Comparison of ENCODE assay signal across 13 cellular contexts in genomic region chr2:187655001-187655400, GRCh38.
DNase-seq lines count a peak whose midpoint lies in the region; ATAC-seq and TF ChIP-seq lines count a peak whose summit lies in the region.
"Had no signal": no experiment of that assay in that cellular context is flagged by ENCODE, and none has a peak within 500 bp of the region (broad histone marks: within the 10 kb centered on the region; RNA-seq: fewer than 3 reads in every experiment).

No MANE protein-coding gene starts in this region.

- no peak overlapping the region for H4K5ac ChIP-seq in mesendoderm (ENCODE audit: low read length)

- BruUV-seq in OCI-LY7 (replicated peaks; lab: Mats Ljungman, UMichigan) = no TSS peak

- H2AFZ ChIP-seq in GM23338 (no peak overlapping the region), OCI-LY7 (ENCODE audit: low read length) (0 out of 2 replicates have a peak overlapping the region, but pooled peaks have one; percentile 25)

- no peak overlapping the region for H3K23ac ChIP-seq in mesendoderm (ENCODE audit: low read length)

- no peak overlapping the region for H3K4ac ChIP-seq in mesendoderm (ENCODE audit: low read depth, low read length)

- H3K4me2 ChIP-seq in GM23338 (peak overlapping the region; percentile 28; the same call in 1 of the 2 replicates), OCI-LY7 (ENCODE audit: low read length) (no peak overlapping the region), mesendoderm (ENCODE audit: low read length) (no peak overlapping the region)
- H3K4me2 ChIP-seq: KMS-11 had no signal

- H3K4me3 ChIP-seq in GM23338 (peak overlapping the region; percentile 22; the same call in 1 of the 2 replicates), HUES6 (ENCODE audit: low read depth, low read length) (peak overlapping the region; percentile 32), OCI-LY7 (ENCODE audit: low read depth, low read length, poor library complexity, severe bottlenecking) (no peak overlapping the region), mesendoderm (ENCODE audit: low read length) (no peak overlapping the region), esophagus muscularis mucosa (no peak overlapping the region)

- H3K27me3 ChIP-seq in GM23338 (ENCODE audit: insufficient read depth) (no peaks in the 10 kb centered on the region), HUES6 (ENCODE audit: control insufficient read depth, insufficient read depth, low read length) (no peaks in the 10 kb centered on the region), mesendoderm (ENCODE audit: insufficient read depth, low read length, poor library complexity) (no peaks in the 10 kb centered on the region), esophagus muscularis mucosa (no peaks in the 10 kb centered on the region)

- H3K36me3 ChIP-seq in GM23338 (ENCODE audit: insufficient read depth) = no peaks in the 10 kb centered on the region; the same call in 1 of the 2 replicates
- peaks cover 19% of the 10 kb centered on the region for H3K36me3 ChIP-seq in HUES6 (ENCODE audit: control insufficient read depth, insufficient read depth, low read length)
- no peaks in the 10 kb centered on the region for H3K36me3 ChIP-seq in OCI-LY7 (ENCODE audit: insufficient read depth, low read length)
- H3K36me3 ChIP-seq in mesendoderm (ENCODE audit: control insufficient read depth, insufficient read depth, low read length) = no peaks in the 10 kb centered on the region
- no peaks in the 10 kb centered on the region for H3K36me3 ChIP-seq in esophagus muscularis mucosa

- H3K4me1 ChIP-seq in GM23338 (ENCODE audit: insufficient read depth) = peaks cover 30% of the 10 kb centered on the region
- peaks cover 35% of the 10 kb centered on the region for H3K4me1 ChIP-seq in HUES6 (ENCODE audit: control insufficient read depth, insufficient read depth, low read length)
- H3K4me1 ChIP-seq in OCI-LY7 (ENCODE audit: insufficient read depth, low read length, poor library complexity, severe bottlenecking) = no peaks in the 10 kb centered on the region
- H3K4me1 ChIP-seq in mesendoderm (ENCODE audit: control insufficient read depth, low read depth, low read length) = no peaks in the 10 kb centered on the region
- no peaks in the 10 kb centered on the region for H3K4me1 ChIP-seq in esophagus muscularis mucosa

- intact Hi-C loops in OCI-LY7 (cut with micrococcal nuclease; ENCODE audit: unreplicated experiment) (no loop called here), esophagus muscularis mucosa (cut with DNase I) (no loop called here)

- no peaks in the 10 kb centered on the region for H3K9me3 Mint-ChIP-seq in GM23338

- no peak for TF ChIP-seq EP300 in esophagus muscularis mucosa (IDR thresholded peaks at IDR 0.05)

- CTCF ChIA-PET in OCI-LY7 (lab: Charles Lee; ENCODE audit: unreplicated experiment) = no interaction called here

- WGBS in mesendoderm (ENCODE audit: extremely low coverage, insufficient coverage, low lambda C conversion rate) = no CpG with 5 or more reads among the region's 9 CpGs
- WGBS in esophagus muscularis mucosa = 78% methylated on average over 9 of the region's 9 CpGs

- TF ChIP-seq CTCF in GM23338 (conservative IDR thresholded peaks at IDR 0.05; ENCODE audit: low read depth in 2 of 2) (no peak), OCI-LY7 (conservative IDR thresholded peaks at IDR 0.05; ENCODE audit: low read length) (no peak), esophagus muscularis mucosa (IDR thresholded peaks at IDR 0.05) (no peak)

- H2AK5ac ChIP-seq in mesendoderm (ENCODE audit: low read length) = no peak overlapping the region

- no peak overlapping the region; the same call in 2 of the 3 replicates for H3K4me3 Mint-ChIP-seq in GM23338
- H3K4me3 Mint-ChIP-seq: CD8-positive, alpha-beta memory T cell had no signal

- H4K20me1 ChIP-seq in GM23338 (replicated peaks; ENCODE audit: insufficient read depth) = no peaks in the 10 kb centered on the region
- H4K20me1 ChIP-seq in OCI-LY7 (ENCODE audit: insufficient read depth, low read length) = no peaks in the 10 kb centered on the region

- H3K27ac ChIP-seq in GM23338 (ENCODE audit: low read depth) = no peak overlapping the region
- H3K27ac ChIP-seq in HUES6 (ENCODE audit: low read depth, low read length) = peak overlapping the region; percentile 35; the same call in 1 of the 2 replicates
- H3K27ac ChIP-seq in OCI-LY7 (ENCODE audit: low read depth, low read length, poor library complexity, severe bottlenecking) = no peak overlapping the region
- no peak overlapping the region for H3K27ac ChIP-seq in mesendoderm (ENCODE audit: low read depth, low read length)
- H3K27ac ChIP-seq in esophagus muscularis mucosa (replicated peaks in 1 of 4) = no peak overlapping the region
- H3K27ac ChIP-seq: KMS-11 had no signal

- no peak overlapping the region for H2BK120ac ChIP-seq in mesendoderm (ENCODE audit: low read depth, low read length)

- H2BK15ac ChIP-seq in mesendoderm (replicated peaks; ENCODE audit: low read depth) = no peak overlapping the region

- H3K36me3 Mint-ChIP-seq in GM23338 (ENCODE audit: low read depth) = no peaks in the 10 kb centered on the region
- H3K36me3 Mint-ChIP-seq: CD8-positive, alpha-beta memory T cell had no signal

- H3K79me1 ChIP-seq in mesendoderm (ENCODE audit: low read length) = no peaks in the 10 kb centered on the region

- DNase-seq in GM23338 (ENCODE audit: low spot score) (peak; percentile 12), OCI-LY7 (ENCODE audit: low spot score) (no peak), mesendoderm (no peak), NCI-H524 (lab: John Stamatoyannopoulos, UW) (no peak), esophagus muscularis mucosa (ENCODE audit: extremely low spot score) (no peak)
- DNase-seq: CD8-positive, alpha-beta memory T cell; DMS 273 treated with DMSO at 0.1 percent for 48 hours; HCEC 1CT; NCI-H187 treated with DMSO at 0.1 percent for 48 hours had no signal

- H3K79me2 ChIP-seq in GM23338 (replicated peaks; ENCODE audit: insufficient read depth) = no peaks in the 10 kb centered on the region
- H3K79me2 ChIP-seq in OCI-LY7 (ENCODE audit: insufficient read depth, low read depth, low read length) = no peaks in the 10 kb centered on the region
- no peaks in the 10 kb centered on the region for H3K79me2 ChIP-seq in mesendoderm (ENCODE audit: control insufficient read depth, insufficient read depth, low read length)

- H3K56ac ChIP-seq in mesendoderm (ENCODE audit: low read length) = no peak overlapping the region

- no peak for TF ChIP-seq POLR2A in esophagus muscularis mucosa (IDR thresholded peaks at IDR 0.05; ENCODE audit: low read depth)

- peak overlapping the region; percentile 5 for H3K18ac ChIP-seq in mesendoderm (ENCODE audit: low read length)

- H3K4me1 Mint-ChIP-seq in GM23338 = peaks cover 16% of the 10 kb centered on the region; the same call in 2 of the 3 replicates
- H3K4me1 Mint-ChIP-seq: CD8-positive, alpha-beta memory T cell had no signal

- H2BK5ac ChIP-seq in mesendoderm (ENCODE audit: low read length) = no peak overlapping the region

- H3K9ac ChIP-seq in HUES6 (ENCODE audit: low read length) (peak overlapping the region; percentile 9), mesendoderm (ENCODE audit: low read length) (no peak overlapping the region)
- H3K9ac ChIP-seq: KMS-11 had no signal

- H3K9me3 ChIP-seq in HUES6 (ENCODE audit: control insufficient read depth, insufficient read depth, low read depth, low read length) = no peaks in the 10 kb centered on the region
- no peaks in the 10 kb centered on the region for H3K9me3 ChIP-seq in OCI-LY7 (ENCODE audit: low read length)
- no peaks in the 10 kb centered on the region for H3K9me3 ChIP-seq in esophagus muscularis mucosa

- no peaks in the 10 kb centered on the region for H3K27me3 Mint-ChIP-seq in GM23338 (ENCODE audit: insufficient read depth, low read depth, poor library complexity)

- peak; percentile 39 for ATAC-seq in GM23338
- ATAC-seq in GM21619 (IDR thresholded peaks at IDR 0.05; ENCODE audit: unreplicated experiment) = no peak
- ATAC-seq: SK-N-SH treated with all-trans-retinoic acid at 6 μM for 48 hours had no signal

- POLR2A ChIA-PET in OCI-LY7 (lab: Charles Lee) = interaction anchor here (0.6 to 0.8 kb wide), 2 partner anchors 112 to 240 kb away, joined by 4 read pairs; no protein-coding TSS in a partner anchor

- no peaks in the 10 kb centered on the region for H3K9me2 ChIP-seq in GM23338 (ENCODE audit: insufficient read depth)
- H3K9me2 ChIP-seq in OCI-LY7 (ENCODE audit: insufficient read depth, low read length) = no peaks in the 10 kb centered on the region

- H4K8ac ChIP-seq in mesendoderm (ENCODE audit: low read depth, low read length) = no peak overlapping the region

- no peaks in the 10 kb centered on the region for H3F3A ChIP-seq in GM23338 (replicated peaks; ENCODE audit: low read depth)

- H3K27ac Mint-ChIP-seq in GM23338 = peak overlapping the region; percentile 2; the same call in 1 of the 2 replicates
- H3K27ac Mint-ChIP-seq: CD8-positive, alpha-beta memory T cell had no signal

TF ChIP-seq in GM23338, 12 proteins besides CTCF, POLR2A, EP300 and RAD21 (continues in another document):
- no peak for TF ChIP-seq EZH2 (IDR thresholded peaks at IDR 0.05; ENCODE audit: low read depth, unreplicated experiment)
- TF ChIP-seq NANOG (IDR thresholded peaks at IDR 0.05; ENCODE audit: borderline replicate concordance) = no peak
- TF ChIP-seq CREB1 (CRISPR knock-in tag; IDR thresholded peaks at IDR 0.05; ENCODE audit: low read depth) = no peak
- no peak for TF ChIP-seq ZNF331 (CRISPR knock-in tag; IDR thresholded peaks at IDR 0.05; ENCODE audit: low read depth)

Comparison
In these comparisons a context has a peak if more than half of its experiments do, and no peak if none do; other contexts are left out.
1. H3K4me3 ChIP-seq: peak in GM23338 (single experiment) and HUES6 (single experiment); none in OCI-LY7 (single experiment), mesendoderm (single experiment) and esophagus muscularis mucosa (0 of 4).